In the genomic region with DNA sequence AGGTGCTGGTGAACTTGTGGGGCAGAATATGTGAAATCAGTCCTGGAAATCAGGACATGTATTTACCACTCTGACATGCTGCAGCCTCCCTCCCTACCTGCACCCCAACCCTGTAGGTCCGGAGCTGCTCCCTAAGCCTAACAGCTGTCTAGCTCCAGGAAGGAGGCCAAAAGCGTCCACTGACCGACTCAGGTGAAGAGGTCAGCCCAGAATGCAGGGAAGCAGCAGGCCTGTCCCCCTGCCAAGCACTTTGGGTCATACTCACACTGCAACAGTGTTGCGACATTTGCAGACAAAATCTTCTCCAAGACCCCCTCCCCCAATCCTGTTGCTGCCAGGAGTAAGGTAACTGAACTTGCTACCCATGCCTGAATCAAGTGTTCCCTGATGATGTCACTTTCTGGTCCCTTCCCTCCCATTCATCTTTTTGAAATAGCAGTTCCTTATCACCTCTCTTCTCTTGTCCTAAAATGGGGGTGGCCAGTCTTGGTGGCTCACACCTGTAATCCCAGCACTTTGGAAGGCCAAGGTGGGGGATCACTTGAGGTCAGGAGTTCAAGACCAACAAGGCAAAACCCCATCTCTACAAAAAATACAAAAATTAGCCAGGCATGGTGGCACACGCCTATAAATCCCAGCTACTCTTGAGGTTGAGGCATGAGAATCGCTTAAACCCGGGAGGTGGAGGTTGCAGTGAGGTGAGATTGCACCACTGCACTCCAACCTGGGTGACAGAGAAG, we compare ENCODE assay signal across 8 cellular contexts. TPM values are rescaled to one million over a fixed set of nuclear protein-coding genes. Genes with fewer than 3 reads are reported as not detected.
DNase-seq lines count a peak whose midpoint lies in the region; ATAC-seq and TF ChIP-seq lines count a peak whose summit lies in the region.

No MANE protein-coding gene starts in this region.

- no peaks in the 10 kb centered on the region for H3K36me3 ChIP-seq in right lobe of liver

- H3K9me3 Mint-ChIP-seq in activated T-cell treated with anti-CD3 and anti-CD28 coated beads, Interleukin-2, amount 50 U/mL, for 4 hours, result no peaks in the 10 kb centered on the region
- no peaks in the 10 kb centered on the region for H3K9me3 Mint-ChIP-seq in type B pancreatic cell

- no peak for DNase-seq in activated T-cell treated with anti-CD3 and anti-CD28 coated beads, Interleukin-2, amount 50 U/mL, for 4 hours
- DNase-seq in activated T-cell treated with anti-CD3 and anti-CD28 coated beads, Interleukin-2, amount 50 U/mL, for 1 hour, result no peak
- DNase-seq in right lobe of liver (peak; percentile 85 to 96 (median 93)), type B pancreatic cell (ENCODE audit: extremely low spot score, unreplicated experiment) (no peak), DMS79 treated with DMSO at 0.1 percent for 48 hours (lab: John Stamatoyannopoulos, UW) (no peak), cardiac septum (ENCODE audit: low spot score) (no peak)

- H3K4me3 ChIP-seq in right lobe of liver, result peak overlapping the region in 2 of 3 donors; percentile 84 to 98

- ATAC-seq in activated T-cell treated with anti-CD3 and anti-CD28 coated beads, Interleukin-2, amount 50 U/mL, for 4 hours, result no peak
- peak; percentile 62 to 72 (median 66) for ATAC-seq in right lobe of liver
- no peak for ATAC-seq in HG03354 (IDR thresholded peaks at IDR 0.05; ENCODE audit: poor library complexity, severe bottlenecking, unreplicated experiment)

- no peak for TF ChIP-seq CTCF in right lobe of liver (IDR thresholded peaks at IDR 0.05)
- TF ChIP-seq CTCF in type B pancreatic cell (conservative IDR thresholded peaks at IDR 0.05), result no peak

- no peaks in the 10 kb centered on the region for H3K27me3 Mint-ChIP-seq in activated T-cell treated with anti-CD3 and anti-CD28 coated beads, Interleukin-2, amount 50 U/mL, for 4 hours (ENCODE audit: low read depth)
- no peaks in the 10 kb centered on the region for H3K27me3 Mint-ChIP-seq in type B pancreatic cell

- peak overlapping the region; percentile 91 for H3K27ac Mint-ChIP-seq in type B pancreatic cell

- TF ChIP-seq POLR2A in right lobe of liver (IDR thresholded peaks at IDR 0.05), result no peak

- 29% methylated on average over 5 of the region's 7 CpGs for WGBS in right lobe of liver (ENCODE audit: insufficient coverage, low coverage, low lambda C conversion rate, missing lambda C conversion rate)

- H3K4me1 Mint-ChIP-seq in activated T-cell treated with anti-CD3 and anti-CD28 coated beads, Interleukin-2, amount 50 U/mL, for 4 hours (ENCODE audit: low read depth), result peaks cover 19% of the 10 kb centered on the region
- H3K4me1 Mint-ChIP-seq in type B pancreatic cell (ENCODE audit: unreplicated experiment), result peaks cover 29% of the 10 kb centered on the region

- peaks cover 4% of the 10 kb centered on the region for H3K36me3 Mint-ChIP-seq in activated T-cell treated with anti-CD3 and anti-CD28 coated beads, Interleukin-2, amount 50 U/mL, for 4 hours (ENCODE audit: insufficient read depth)
- H3K36me3 Mint-ChIP-seq in type B pancreatic cell, result peaks cover 6% of the 10 kb centered on the region

- H3K4me3 Mint-ChIP-seq in activated T-cell treated with anti-CD3 and anti-CD28 coated beads, Interleukin-2, amount 50 U/mL, for 4 hours, result peak overlapping the region; percentile 68
- H3K4me3 Mint-ChIP-seq in type B pancreatic cell, result peak overlapping the region; percentile 92

- peaks cover 0 to 25% (median 9%) of the 10 kb centered on the region in 4 donors for H3K4me1 ChIP-seq in right lobe of liver

- intact Hi-C loops in right lobe of liver (cut with DNase I) (no loop called here), cardiac septum (cut with DNase I) (loop anchor here (1.0 to 10.0 kb wide), 2 partner anchors 10 to 65 kb away; a partner anchor contains a TSS)

- H3K27ac ChIP-seq in angular gyrus (ENCODE audit: low read depth, low read length), result peak overlapping the region; percentile 80
- H3K27ac ChIP-seq in right lobe of liver, result peak overlapping the region; percentile 68 to 86 (median 82)

- no peaks in the 10 kb centered on the region for H3K27me3 ChIP-seq in right lobe of liver

- H3K9me3 ChIP-seq in right lobe of liver, result no peaks in the 10 kb centered on the region

RNA-seq across cellular contexts. Expression of a gene that starts 1.3 kb away (rescaled TPM):
- 100 to 1,000 TPM; 197 to 210 (median 198) TPM for total RNA-seq in activated T-cell treated with anti-CD3 and anti-CD28 coated beads, Interleukin-2, amount 50 U/mL, for 4 hours
- 10 to 100 TPM; 16.6 to 95.9 (median 33.6) TPM for total RNA-seq in right lobe of liver
- total RNA-seq in type B pancreatic cell (ENCODE audit: low replicate concordance), result 160 and 161 TPM in 2 replicates
- 33.6 TPM for total RNA-seq in cardiac septum

RNA-seq across cellular contexts. Expression of a gene that starts 10.4 kb away (rescaled TPM):
- under 1 TPM; 0.26 to 0.91 (median 0.79) TPM for total RNA-seq in activated T-cell treated with anti-CD3 and anti-CD28 coated beads, Interleukin-2, amount 50 U/mL, for 4 hours
- total RNA-seq in right lobe of liver (under 1 TPM in 3 of 6 experiments, not detected in 3; 0.12 to 0.13 (median 0.12) TPM), type B pancreatic cell (ENCODE audit: low replicate concordance) (1.9 and 4.5 TPM in 2 replicates), cardiac septum (0.54 TPM)

RNA-seq across cellular contexts. Expression of a gene that starts 46.6 kb away (rescaled TPM):
- total RNA-seq in activated T-cell treated with anti-CD3 and anti-CD28 coated beads, Interleukin-2, amount 50 U/mL, for 4 hours, result 10 to 100 TPM; 70.0 to 80.0 (median 78.3) TPM
- 10 to 100 TPM; 30.1 to 42.7 (median 33.0) TPM for total RNA-seq in right lobe of liver
- total RNA-seq in type B pancreatic cell (ENCODE audit: low replicate concordance), result 60.0 and 84.3 TPM in 2 replicates
- total RNA-seq in cardiac septum, result 24.2 TPM

RNA-seq across cellular contexts. Expression of a gene that starts 54.8 kb away (rescaled TPM):
- 10 to 100 TPM; 27.7 to 31.2 (median 30.3) TPM for total RNA-seq in activated T-cell treated with anti-CD3 and anti-CD28 coated beads, Interleukin-2, amount 50 U/mL, for 4 hours
- total RNA-seq in right lobe of liver, result 1 to 10 TPM; 2.9 to 7.0 (median 5.7) TPM
- 20.5 and 20.6 TPM in 2 replicates for total RNA-seq in type B pancreatic cell (ENCODE audit: low replicate concordance)
- total RNA-seq in cardiac septum, result 5.1 TPM

Comparison
In these comparisons a context has a peak if more than half of its experiments do, and no peak if none do; other contexts are left out.
1. ATAC-seq: peak in right lobe of liver (4 of 4); none in activated T-cell treated with anti-CD3 and anti-CD28 coated beads, Interleukin-2, amount 50 U/mL, for 4 hours (0 of 2) and HG03354 (single experiment).
2. DNase-seq: peak in right lobe of liver (3 of 3); none in activated T-cell treated with anti-CD3 and anti-CD28 coated beads, Interleukin-2, amount 50 U/mL, for 4 hours (single experiment), activated T-cell treated with anti-CD3 and anti-CD28 coated beads, Interleukin-2, amount 50 U/mL, for 1 hour (single experiment), type B pancreatic cell (single experiment), DMS79 treated with DMSO at 0.1 percent for 48 hours (single experiment) and cardiac septum (single experiment).